23 cellular contexts compared by ENCODE assay signal in the genomic region with DNA sequence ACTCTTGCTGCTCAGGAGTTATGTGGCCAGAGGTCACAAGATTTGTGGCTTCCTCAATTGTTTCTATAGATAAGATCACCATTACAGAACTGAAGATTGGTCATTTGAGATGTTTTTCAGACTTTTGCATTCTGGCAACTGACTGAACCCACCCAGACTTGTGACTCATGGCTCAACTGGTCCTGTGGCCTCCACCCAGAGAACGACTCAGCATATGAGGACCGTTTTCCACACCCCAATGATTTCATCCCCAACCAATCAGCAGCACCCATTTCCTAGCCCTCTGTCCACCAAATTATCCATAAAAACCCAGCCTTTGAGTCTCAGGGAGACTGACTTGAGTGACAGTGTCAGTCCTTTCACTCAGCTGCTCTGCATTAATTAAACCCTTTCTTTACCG.
DNase-seq lines count a peak whose midpoint lies in the region; ATAC-seq and TF ChIP-seq lines count a peak whose summit lies in the region.
"Had no signal": no experiment of that assay in that cellular context is flagged by ENCODE, and none has a peak within 500 bp of the region (broad histone marks: within the 10 kb centered on the region; RNA-seq: fewer than 3 reads in every experiment).

No MANE protein-coding gene starts in this region.

- ATAC-seq in IMR-90 (ENCODE audit: low read depth) = no peak
- ATAC-seq: activated naive CD8-positive, alpha-beta T cell treated with anti-CD3 and anti-CD28 coated beads, Interleukin-2, amount 50 U/mL, for 24 hours; gastrocnemius medialis; lower lobe of right lung; stimulated activated naive CD8-positive, alpha-beta T cell treated with anti-CD3 and anti-CD28 coated beads, Interleukin-15, amount 100 ng/mL, for 72 hours had no signal

- no peak overlapping the region for H3K14ac ChIP-seq in IMR-90 (replicated peaks; ENCODE audit: low read depth, low read length)

- H3K9me1 ChIP-seq in IMR-90 (ENCODE audit: insufficient read depth, low read length) = no peaks in the 10 kb centered on the region

- H2BK15ac ChIP-seq in IMR-90 (ENCODE audit: low read depth, low read length) = no peak overlapping the region

- dilution Hi-C loops in IMR-90 (cut with HindIII; ENCODE audit: low sequenced_read_pairs, unreplicated experiment) = no loop called here

- H3K4ac ChIP-seq in IMR-90 (ENCODE audit: low read depth, low read length) = no peak overlapping the region

- H2BK20ac ChIP-seq in IMR-90 (ENCODE audit: low read depth, low read length) = no peak overlapping the region

- peaks cover 0 to 9% (median 4%) of the 10 kb centered on the region in 7 donors for H3K9me3 Mint-ChIP-seq in CD14-positive monocyte
- H3K9me3 Mint-ChIP-seq: activated CD4-positive, alpha-beta memory T cell treated with anti-CD3 and anti-CD28 coated beads for 36 hours; activated naive CD8-positive, alpha-beta T cell treated with anti-CD3 and anti-CD28 coated beads, Interleukin-2, amount 50 U/mL, for 24 hours; stimulated activated naive CD8-positive, alpha-beta T cell treated with anti-CD3 and anti-CD28 coated beads, Interleukin-15, amount 100 ng/mL, for 72 hours had no signal

- H3K9ac ChIP-seq in IMR-90 (ENCODE audit: low read depth, low read length) = no peak overlapping the region

- no TSS peak for BruUV-seq in IMR-90 (replicated peaks; lab: Mats Ljungman, UMichigan)

- H3K27me3 ChIP-seq in IMR-90 (ENCODE audit: control insufficient read depth, insufficient read depth, low read length) = no peaks in the 10 kb centered on the region
- H3K27me3 ChIP-seq: gastrocnemius medialis had no signal

- no peak overlapping the region for H3K23ac ChIP-seq in IMR-90 (ENCODE audit: low read depth, low read length)

- H4K5ac ChIP-seq in IMR-90 (ENCODE audit: low read depth, low read length) = no peak overlapping the region

- TF ChIP-seq POLR2A in IMR-90 (IDR thresholded peaks at IDR 0.05; ENCODE audit: low read depth, low read length) = no peak

- TF ChIP-seq RAD21 in IMR-90 (IDR thresholded peaks at IDR 0.05; ENCODE audit: low read length) = no peak

- no CpG with 5 or more reads among the region's 3 CpGs for WGBS in IMR-90 (ENCODE audit: extremely low coverage in 2 of 2, insufficient read length in 1 of 2), 2 experiments

- DNase-seq in AG08395 (ENCODE audit: low spot score) = peak; percentile 49
- DNase-seq in IMR-90 = peak; percentile 9
- DNase-seq in astrocyte of the spinal cord (ENCODE audit: low read depth, low spot score) = peak; percentile 1
- DNase-seq in kidney tubule cell (ENCODE audit: low spot score) = peak; percentile 77
- no peak for DNase-seq in NCI-H345 treated with DMSO at 0.1 percent for 48 hours (lab: John Stamatoyannopoulos, UW; ENCODE audit: unreplicated experiment)
- DNase-seq in stimulated activated CD4-positive, alpha-beta T cell treated with anti-CD3 and anti-CD28 coated beads, Interleukin-4, amount 100 ng/mL, for 24 hours = no peak
- no peak for DNase-seq in COLO829 (ENCODE audit: low spot score)
- no peak for DNase-seq in CD14-positive monocyte (ENCODE audit: low spot score)
- DNase-seq: activated CD4-positive, alpha-beta memory T cell treated with anti-CD3 and anti-CD28 coated beads for 36 hours; activated naive CD8-positive, alpha-beta T cell treated with anti-CD3 and anti-CD28 coated beads, Interleukin-2, amount 50 U/mL, for 24 hours; activated T-cell treated with anti-CD3 and anti-CD28 coated beads, Interleukin-2, amount 50 U/mL, for 48 hours; cerebellar nuclear complex; COR-L47; gastrocnemius medialis; H7; lower lobe of right lung; MM.1S; NCI-H2029 treated with DMSO at 0.1 percent for 48 hours; NCI-H524 treated with DMSO at 0.1 percent for 48 hours; stimulated activated naive CD8-positive, alpha-beta T cell treated with anti-CD3 and anti-CD28 coated beads, Interleukin-15, amount 100 ng/mL, for 72 hours; WERI-Rb-1 had no signal

- H4K91ac ChIP-seq in IMR-90 (ENCODE audit: insufficient read depth, low read depth, low read length) = no peak overlapping the region

- no peaks in the 10 kb centered on the region for H3K9me3 ChIP-seq in IMR-90 (ENCODE audit: control insufficient read depth, insufficient read depth, low read length)
- H3K9me3 ChIP-seq: gastrocnemius medialis, lower lobe of right lung, prostate gland had no signal

- H3K4me1 Mint-ChIP-seq in CD14-positive monocyte = peaks cover 29% of the 10 kb centered on the region
- H3K4me1 Mint-ChIP-seq: activated naive CD8-positive, alpha-beta T cell treated with anti-CD3 and anti-CD28 coated beads, Interleukin-2, amount 50 U/mL, for 24 hours; nephron; stimulated activated naive CD8-positive, alpha-beta T cell treated with anti-CD3 and anti-CD28 coated beads, Interleukin-15, amount 100 ng/mL, for 72 hours had no signal

- no peaks in the 10 kb centered on the region for H3K79me1 ChIP-seq in IMR-90 (ENCODE audit: low read depth in 1 of 2, low read length in 2 of 2)

- H3K27ac ChIP-seq in IMR-90 (ENCODE audit: insufficient read depth, low read length) = no peak overlapping the region
- H3K27ac ChIP-seq: gastrocnemius medialis, lower lobe of right lung, prostate gland, WERI-Rb-1 had no signal

- no peak overlapping the region for H2BK120ac ChIP-seq in IMR-90 (ENCODE audit: low read depth, low read length)

- H3K4me1 ChIP-seq in IMR-90 (ENCODE audit: control insufficient read depth, insufficient read depth, low read length) = no peaks in the 10 kb centered on the region
- H3K4me1 ChIP-seq: gastrocnemius medialis, lower lobe of right lung, prostate gland had no signal

- H3K36me3 ChIP-seq in IMR-90 (ENCODE audit: control insufficient read depth, insufficient read depth, low read length) = no peaks in the 10 kb centered on the region
- H3K36me3 ChIP-seq: gastrocnemius medialis, lower lobe of right lung, prostate gland, WERI-Rb-1 had no signal

- H3K27me3 Mint-ChIP-seq in CD14-positive monocyte (ENCODE audit: low read depth in 3 of 3) = peaks cover 0 to 7% (median 0%) of the 10 kb centered on the region in 3 donors
- H3K27me3 Mint-ChIP-seq: activated CD4-positive, alpha-beta memory T cell treated with anti-CD3 and anti-CD28 coated beads for 36 hours; activated naive CD8-positive, alpha-beta T cell treated with anti-CD3 and anti-CD28 coated beads, Interleukin-2, amount 50 U/mL, for 24 hours; stimulated activated naive CD8-positive, alpha-beta T cell treated with anti-CD3 and anti-CD28 coated beads, Interleukin-15, amount 100 ng/mL, for 72 hours had no signal

- CTCF ChIA-PET in IMR-90 (lab: Yijun Ruan, JAX) = no interaction called here

- H3K4me3 Mint-ChIP-seq in CD14-positive monocyte = no peak overlapping the region
- H3K4me3 Mint-ChIP-seq: activated CD4-positive, alpha-beta memory T cell treated with anti-CD3 and anti-CD28 coated beads for 36 hours; activated naive CD8-positive, alpha-beta T cell treated with anti-CD3 and anti-CD28 coated beads, Interleukin-2, amount 50 U/mL, for 24 hours; nephron; stimulated activated naive CD8-positive, alpha-beta T cell treated with anti-CD3 and anti-CD28 coated beads, Interleukin-15, amount 100 ng/mL, for 72 hours had no signal

- no peaks in the 10 kb centered on the region for H4K20me1 ChIP-seq in IMR-90 (ENCODE audit: insufficient read depth, low read length)

- TF ChIP-seq CTCF in IMR-90 (conservative IDR thresholded peaks at IDR 0.05; ENCODE audit: low read depth, low read length) (no peak), astrocyte of the spinal cord (IDR thresholded peaks at IDR 0.05; ENCODE audit: low read depth, low read length) (no peak), CD14-positive monocyte (IDR thresholded peaks at IDR 0.05) (no peak)

- H3K4me3 ChIP-seq in IMR-90 (ENCODE audit: insufficient read depth, low read depth, low read length) = no peak overlapping the region
- no peak overlapping the region for H3K4me3 ChIP-seq in astrocyte of the spinal cord (ENCODE audit: low read depth, low read length)
- H3K4me3 ChIP-seq: gastrocnemius medialis, lower lobe of right lung, prostate gland had no signal

- intact Hi-C loops in IMR-90 (cut with micrococcal nuclease) (no loop called here), CD14-positive monocyte (cut with micrococcal nuclease) (no loop called here)

- peak overlapping the region in 1 of 7 donors; percentile 34 for H3K27ac Mint-ChIP-seq in CD14-positive monocyte
- H3K27ac Mint-ChIP-seq: activated CD4-positive, alpha-beta memory T cell treated with anti-CD3 and anti-CD28 coated beads for 36 hours; activated naive CD8-positive, alpha-beta T cell treated with anti-CD3 and anti-CD28 coated beads, Interleukin-2, amount 50 U/mL, for 24 hours; stimulated activated naive CD8-positive, alpha-beta T cell treated with anti-CD3 and anti-CD28 coated beads, Interleukin-15, amount 100 ng/mL, for 72 hours had no signal

- H3K56ac ChIP-seq in IMR-90 (ENCODE audit: extremely low read depth, insufficient read depth, low read length) = no peak overlapping the region

- H4K8ac ChIP-seq in IMR-90 (ENCODE audit: low read depth in 2 of 2, low read length in 2 of 2) = no peak overlapping the region

- no peak overlapping the region for H3K18ac ChIP-seq in IMR-90 (ENCODE audit: low read depth, low read length)

- H2AK9ac ChIP-seq in IMR-90 (replicated peaks; ENCODE audit: low read depth, low read length, poor library complexity) = no peak overlapping the region

- no peak overlapping the region for H2BK5ac ChIP-seq in IMR-90 (ENCODE audit: low read depth, low read length, poor library complexity, severe bottlenecking)

- H2AK5ac ChIP-seq in IMR-90 (ENCODE audit: low read depth, low read length) = no peak overlapping the region

- no peak overlapping the region for H2AFZ ChIP-seq in IMR-90 (replicated peaks; ENCODE audit: low read length, poor library complexity)

- H3K36me3 Mint-ChIP-seq in CD14-positive monocyte = no peaks in the 10 kb centered on the region
- H3K36me3 Mint-ChIP-seq: activated CD4-positive, alpha-beta memory T cell treated with anti-CD3 and anti-CD28 coated beads for 36 hours had no signal

- H3K4me2 ChIP-seq in IMR-90 (ENCODE audit: low read depth, low read length) = no peak overlapping the region

- POLR2A ChIA-PET in IMR-90 (lab: Charles Lee; ENCODE audit: unreplicated experiment) = no interaction called here

- in situ Hi-C loops in IMR-90 (cut with MboI; ENCODE audit: low sequenced_read_pairs) = no loop called here
- in situ Hi-C loops in astrocyte of the spinal cord (cut with HindIII; ENCODE audit: low sequenced_read_pairs) = no loop called here

TF ChIP-seq in IMR-90, 13 proteins besides CTCF, POLR2A, EP300 and RAD21 (continues in another document):
- TF ChIP-seq CEBPB (IDR thresholded peaks at IDR 0.05; ENCODE audit: low read depth, low read length) (no peak), RFX5 (IDR thresholded peaks at IDR 0.05; ENCODE audit: low read depth, low read length) (no peak), FOS (IDR thresholded peaks at IDR 0.05; ENCODE audit: low read depth, low read length) (no peak), SMC3 (IDR thresholded peaks at IDR 0.05; ENCODE audit: low read depth, low read length) (no peak)
- TF ChIP-seq, protein P1, sequence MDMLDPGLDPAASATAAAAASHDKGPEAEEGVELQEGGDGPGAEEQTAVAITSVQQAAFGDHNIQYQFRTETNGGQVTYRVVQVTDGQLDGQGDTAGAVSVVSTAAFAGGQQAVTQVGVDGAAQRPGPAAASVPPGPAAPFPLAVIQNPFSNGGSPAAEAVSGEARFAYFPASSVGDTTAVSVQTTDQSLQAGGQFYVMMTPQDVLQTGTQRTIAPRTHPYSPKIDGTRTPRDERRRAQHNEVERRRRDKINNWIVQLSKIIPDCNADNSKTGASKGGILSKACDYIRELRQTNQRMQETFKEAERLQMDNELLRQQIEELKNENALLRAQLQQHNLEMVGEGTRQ (IDR thresholded peaks at IDR 0.05; ENCODE audit: low read depth, low read length) = no peak

Comparison
In these comparisons a context has a peak if more than half of its experiments do, and no peak if none do; other contexts are left out.
1. DNase-seq: peak in AG08395 (single experiment), IMR-90 (single experiment), astrocyte of the spinal cord (single experiment) and kidney tubule cell (single experiment); none in NCI-H345 treated with DMSO at 0.1 percent for 48 hours (single experiment), stimulated activated CD4-positive, alpha-beta T cell treated with anti-CD3 and anti-CD28 coated beads, Interleukin-4, amount 100 ng/mL, for 24 hours (single experiment), COLO829 (single experiment) and CD14-positive monocyte (single experiment).